8 cellular contexts compared by ENCODE assay signal in genomic region chr2:2613279-2614199, GRCh38.
DNase-seq lines count a peak whose midpoint lies in the region; ATAC-seq, FAIRE-seq and TF ChIP-seq lines count a peak whose summit lies in the region.

No MANE protein-coding gene starts in this region.

- peaks cover 7% of the 10 kb centered on the region for H3K9me3 Mint-ChIP-seq in activated B cell treated with CpG ODN at 0.5 μM for 24 hours

- peaks cover 8% of the 10 kb centered on the region for H3K27me3 Mint-ChIP-seq in activated B cell treated with CpG ODN at 0.5 μM for 24 hours

- H3K27ac ChIP-seq in spleen: peak overlapping the region in 7 of 8 donors; percentile 29 to 69 (median 55)

- H3K27ac Mint-ChIP-seq in activated B cell treated with CpG ODN at 0.5 μM for 24 hours: peak overlapping the region; percentile 8

- CTCF ChIA-PET in activated B cell treated with CpG ODN at 0.5 μM for 24 hours (lab: Charles Lee): no interaction called here

- peaks cover 5% of the 10 kb centered on the region for H3K4me1 Mint-ChIP-seq in activated B cell treated with CpG ODN at 0.5 μM for 24 hours

- TF ChIP-seq CTCF in activated B cell treated with CpG ODN at 0.5 μM for 24 hours (IDR thresholded peaks at IDR 0.05): no peak
- peak in 1 of 11 experiments; percentile 14 for TF ChIP-seq CTCF in spleen (IDR thresholded peaks at IDR 0.05 in 8 of 11, conservative IDR thresholded peaks at IDR 0.05 in 3 of 11)

- peak overlapping the region; percentile 14 to 71 (median 33) for H3K4me3 ChIP-seq in spleen

- DNase-seq in GM12892 (ENCODE audit: insufficient read length): peak; percentile 35
- DNase-seq in NCI-H187 (lab: John Stamatoyannopoulos, UW): peak; percentile 97 to 99
- DNase-seq in activated B cell treated with CpG ODN at 0.5 μM for 24 hours: peak; percentile 46
- DNase-seq in central memory CD4-positive, alpha-beta T cell: peak; percentile 85
- DNase-seq in islet precursor cell: peak; percentile 97
- peak; percentile 91 for DNase-seq in spleen
- DNase-seq in cortex of kidney (lab: John Stamatoyannopoulos, UW): no peak

- H3K36me3 Mint-ChIP-seq in activated B cell treated with CpG ODN at 0.5 μM for 24 hours (ENCODE audit: low read depth): no peaks in the 10 kb centered on the region

- no peak for FAIRE-seq in GM12892 (lab: Jason Lieb, UNC)

- H3K4me3 Mint-ChIP-seq in activated B cell treated with CpG ODN at 0.5 μM for 24 hours: peak overlapping the region; percentile 79

- 12 to 24% (median 16%) methylated on average over 21 to 34 of the region's 34 CpGs for WGBS in spleen, 5 donors

- POLR2A ChIA-PET in activated B cell treated with CpG ODN at 0.5 μM for 24 hours (lab: Charles Lee): no interaction called here

- peaks cover 0 to 7% (median 0%) of the 10 kb centered on the region in 8 donors for H3K9me3 ChIP-seq in spleen

- H3K36me3 ChIP-seq in spleen: no peaks in the 10 kb centered on the region

- H3K27me3 ChIP-seq in spleen (replicated peaks in 1 of 7): peaks cover 0 to 8% (median 0%) of the 10 kb centered on the region in 7 donors

- peak; percentile 100 for ATAC-seq in HG02642 (IDR thresholded peaks at IDR 0.05; ENCODE audit: poor library complexity, unreplicated experiment)
- ATAC-seq in activated B cell treated with CpG ODN at 0.5 μM for 24 hours (ENCODE audit: low read depth): peak; percentile 99

- intact Hi-C loops in activated B cell treated with CpG ODN at 0.5 μM for 24 hours (cut with micrococcal nuclease) (loop anchor here (5.0 kb wide), 1 partner anchor 1936 kb away; the partner anchor contains the start of gene TMEM18), spleen (cut with DNase I; ENCODE audit: low total_unique reads) (no loop called here)

- TF ChIP-seq POLR2A in GM12892 (IDR thresholded peaks at IDR 0.05; ENCODE audit: low read depth, low read length) (no peak), spleen (IDR thresholded peaks at IDR 0.05) (peak in 1 of 3 donors; percentile 14)

- peaks cover 0 to 16% (median 3%) of the 10 kb centered on the region in 6 donors for H3K4me1 ChIP-seq in spleen
